In genomic region chr7:96729795-96730194, GRCh38 we compare ENCODE assay signal across 1 cellular context.
TF ChIP-seq lines count a peak whose summit lies in the region.

No MANE protein-coding gene starts in this region.

TF ChIP-seq in K562, 482 proteins besides CTCF, POLR2A, EP300 and RAD21 (continued from another document):
- TF ChIP-seq TSHZ1 (CRISPR knock-in tag; IDR thresholded peaks at IDR 0.05) (no peak), NR2C2 (CRISPR knock-in tag; IDR thresholded peaks at IDR 0.05) (no peak), NR2C2 (tag; IDR thresholded peaks at IDR 0.05) (no peak), MAFG (tag; conservative IDR thresholded peaks at IDR 0.05) (peak; percentile 62), SRSF9 (IDR thresholded peaks at IDR 0.05; ENCODE audit: borderline replicate concordance, low read depth, low read length) (no peak), NFE2 (IDR thresholded peaks at IDR 0.05; ENCODE audit: low read depth) (peak; percentile 41; the same call in 1 of the 2 replicates), EP400 (IDR thresholded peaks at IDR 0.05) (no peak), C11orf30 (IDR thresholded peaks at IDR 0.05; ENCODE audit: low read depth) (peak; percentile 55), MIER1 (IDR thresholded peaks at IDR 0.05; ENCODE audit: low read depth) (no peak), BCOR (IDR thresholded peaks at IDR 0.05) (no peak), MAFF (IDR thresholded peaks at IDR 0.05; ENCODE audit: low read length) (peak; percentile 17; the same call in 1 of the 2 replicates), ZNF347 (CRISPR knock-in tag; IDR thresholded peaks at IDR 0.05; ENCODE audit: low read depth) (no peak), STAG1 (CRISPR knock-in tag; IDR thresholded peaks at IDR 0.05; ENCODE audit: borderline replicate concordance) (no peak), GTF2E2 (tag; IDR thresholded peaks at IDR 0.05) (no peak), BMI1 (IDR thresholded peaks at IDR 0.05; ENCODE audit: low read length) (no peak), ZNF586 (CRISPR knock-in tag; conservative IDR thresholded peaks at IDR 0.05) (no peak), ZNF316 (IDR thresholded peaks at IDR 0.05) (peak; percentile 54), ZBTB34 (CRISPR knock-in tag; IDR thresholded peaks at IDR 0.05) (no peak), XRCC5 (IDR thresholded peaks at IDR 0.05; ENCODE audit: low read depth, low read length) (no peak), MXI1 (IDR thresholded peaks at IDR 0.05; ENCODE audit: low read depth, low read length) (no peak), REST (CRISPR knock-in tag; IDR thresholded peaks at IDR 0.05; ENCODE audit: low read depth) (no peak)
